ENCODE assay signal across 1 cellular context in the genomic region with DNA sequence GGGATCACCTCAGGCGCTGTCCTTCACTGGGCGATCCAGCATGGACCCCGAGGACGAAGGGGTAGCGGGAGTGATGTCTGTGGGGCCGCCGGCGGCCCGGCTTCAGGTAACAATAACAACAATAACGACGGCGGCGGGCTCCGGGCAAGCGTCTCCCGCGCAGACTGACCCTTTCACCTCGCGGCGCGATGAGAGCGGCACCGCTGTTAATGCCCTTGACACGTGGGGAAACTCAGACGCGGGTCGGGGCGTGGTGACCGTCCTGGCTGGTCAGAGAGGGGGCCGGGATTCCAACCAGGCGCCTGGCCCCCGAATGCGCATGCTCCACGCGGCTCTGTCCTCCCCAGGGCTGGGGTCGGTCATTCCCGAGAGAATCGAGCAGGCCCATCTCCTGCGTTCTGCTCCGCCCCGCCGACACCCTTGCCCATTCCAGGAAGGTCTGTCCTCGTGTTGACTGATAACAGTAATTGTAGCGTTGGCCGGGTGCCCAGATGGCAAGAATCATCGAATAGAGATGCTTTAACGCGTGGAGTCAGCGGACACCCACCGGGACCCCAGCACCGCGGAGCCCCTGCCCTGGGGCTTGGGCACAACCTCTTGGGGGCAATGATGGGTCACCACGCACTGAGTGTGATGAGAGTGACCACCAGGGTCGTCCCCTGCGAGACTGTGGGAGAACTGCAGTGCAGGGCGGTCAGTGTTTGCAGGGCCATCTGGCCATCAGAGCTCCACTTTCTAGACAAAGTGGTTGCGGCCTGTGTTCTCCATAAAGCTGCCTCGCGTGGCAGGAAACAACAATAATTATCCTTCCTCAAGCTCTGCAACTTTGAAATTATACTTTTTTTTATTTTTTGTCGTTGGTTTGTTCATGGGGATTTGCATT.
TF ChIP-seq lines count a peak whose summit lies in the region.

No MANE protein-coding gene starts in this region.

TF ChIP-seq in HEK293, 187 proteins besides CTCF, POLR2A, EP300 and RAD21 (continued from another document and continues in another):
- TF ChIP-seq REST (tag by site-specific recombination; IDR thresholded peaks at IDR 0.05) (no peak), ZNF341 (tag by site-specific recombination; IDR thresholded peaks at IDR 0.05; ENCODE audit: low read depth) (no peak; the same call in 1 of the 2 replicates), ZNF169 (tag by site-specific recombination; IDR thresholded peaks at IDR 0.05) (0 out of 2 replicates have a peak, but pooled peaks have one; percentile 49), ZBTB26 (tag by site-specific recombination; optimal IDR thresholded peaks at IDR 0.05) (no peak), OVOL3 (tag by site-specific recombination; IDR thresholded peaks at IDR 0.05) (0 out of 2 replicates have a peak, but pooled peaks have one; percentile 39), ZNF777 (tag by site-specific recombination; IDR thresholded peaks at IDR 0.05; ENCODE audit: borderline replicate concordance) (no peak), MZF1 (tag by site-specific recombination; IDR thresholded peaks at IDR 0.05; ENCODE audit: borderline replicate concordance) (peak; percentile 84), ZNF623 (tag by site-specific recombination; IDR thresholded peaks at IDR 0.05) (peak; percentile 23), ZNF23 (tag by site-specific recombination; IDR thresholded peaks at IDR 0.05; ENCODE audit: borderline replicate concordance) (no peak), AEBP2 (tag by site-specific recombination; IDR thresholded peaks at IDR 0.05; ENCODE audit: borderline replicate concordance) (no peak), PRDM1 (tag by site-specific recombination; IDR thresholded peaks at IDR 0.05) (no peak), ZNF449 (tag by site-specific recombination; IDR thresholded peaks at IDR 0.05) (0 out of 2 replicates have a peak, but pooled peaks have one; percentile 21), ZNF248 (tag by site-specific recombination; IDR thresholded peaks at IDR 0.05) (no peak), KLF7 (tag by site-specific recombination; IDR thresholded peaks at IDR 0.05; ENCODE audit: borderline replicate concordance) (peak; percentile 11; the same call in 1 of the 2 replicates), HOXA7 (CRISPR knock-in tag; IDR thresholded peaks at IDR 0.05; ENCODE audit: borderline replicate concordance) (no peak), ZBTB11 (tag by site-specific recombination; conservative IDR thresholded peaks at IDR 0.05; ENCODE audit: low read depth) (no peak), ZNF433 (tag by site-specific recombination; IDR thresholded peaks at IDR 0.05; ENCODE audit: low read depth) (no peak), ZNF19 (tag by site-specific recombination; IDR thresholded peaks at IDR 0.05; ENCODE audit: low read depth) (no peak), ZNF654 (tag by site-specific recombination; IDR thresholded peaks at IDR 0.05; ENCODE audit: low read depth) (no peak), ZNF701 (tag by site-specific recombination; IDR thresholded peaks at IDR 0.05) (no peak), ZNF404 (tag by site-specific recombination; IDR thresholded peaks at IDR 0.05) (no peak), PBX3 (CRISPR knock-in tag; IDR thresholded peaks at IDR 0.05) (no peak), ZBTB48 (tag by site-specific recombination; IDR thresholded peaks at IDR 0.05) (no peak), ZNF560 (tag by site-specific recombination; IDR thresholded peaks at IDR 0.05; ENCODE audit: borderline replicate concordance) (no peak), MEIS1 (CRISPR knock-in tag; IDR thresholded peaks at IDR 0.05; ENCODE audit: borderline replicate concordance) (no peak), ZFP69B (tag by site-specific recombination; IDR thresholded peaks at IDR 0.05) (no peak), PRDM6 (tag by site-specific recombination; IDR thresholded peaks at IDR 0.05) (no peak), ZBTB20 (tag by site-specific recombination; IDR thresholded peaks at IDR 0.05) (no peak), TRIM28 (IDR thresholded peaks at IDR 0.05; ENCODE audit: borderline replicate concordance, low read length) (no peak), ZNF785 (tag by site-specific recombination; IDR thresholded peaks at IDR 0.05) (no peak), REPIN1 (tag by site-specific recombination; IDR thresholded peaks at IDR 0.05; ENCODE audit: low read depth) (peak; percentile 92; the same call in 1 of the 2 replicates), BCL11A (tag by site-specific recombination; IDR thresholded peaks at IDR 0.05; ENCODE audit: low read depth) (0 out of 2 replicates have a peak, but pooled peaks have one; percentile 23)
- TF ChIP-seq, protein P1, sequence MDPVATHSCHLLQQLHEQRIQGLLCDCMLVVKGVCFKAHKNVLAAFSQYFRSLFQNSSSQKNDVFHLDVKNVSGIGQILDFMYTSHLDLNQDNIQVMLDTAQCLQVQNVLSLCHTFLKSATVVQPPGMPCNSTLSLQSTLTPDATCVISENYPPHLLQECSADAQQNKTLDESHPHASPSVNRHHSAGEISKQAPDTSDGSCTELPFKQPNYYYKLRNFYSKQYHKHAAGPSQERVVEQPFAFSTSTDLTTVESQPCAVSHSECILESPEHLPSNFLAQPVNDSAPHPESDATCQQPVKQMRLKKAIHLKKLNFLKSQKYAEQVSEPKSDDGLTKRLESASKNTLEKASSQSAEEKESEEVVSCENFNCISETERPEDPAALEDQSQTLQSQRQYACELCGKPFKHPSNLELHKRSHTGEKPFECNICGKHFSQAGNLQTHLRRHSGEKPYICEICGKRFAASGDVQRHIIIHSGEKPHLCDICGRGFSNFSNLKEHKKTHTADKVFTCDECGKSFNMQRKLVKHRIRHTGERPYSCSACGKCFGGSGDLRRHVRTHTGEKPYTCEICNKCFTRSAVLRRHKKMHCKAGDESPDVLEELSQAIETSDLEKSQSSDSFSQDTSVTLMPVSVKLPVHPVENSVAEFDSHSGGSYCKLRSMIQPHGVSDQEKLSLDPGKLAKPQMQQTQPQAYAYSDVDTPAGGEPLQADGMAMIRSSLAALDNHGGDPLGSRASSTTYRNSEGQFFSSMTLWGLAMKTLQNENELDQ (tag by site-specific recombination; IDR thresholded peaks at IDR 0.05; ENCODE audit: low read depth): no peak
